Comparison of ENCODE assay signal across 1 cellular context in the genomic region with DNA sequence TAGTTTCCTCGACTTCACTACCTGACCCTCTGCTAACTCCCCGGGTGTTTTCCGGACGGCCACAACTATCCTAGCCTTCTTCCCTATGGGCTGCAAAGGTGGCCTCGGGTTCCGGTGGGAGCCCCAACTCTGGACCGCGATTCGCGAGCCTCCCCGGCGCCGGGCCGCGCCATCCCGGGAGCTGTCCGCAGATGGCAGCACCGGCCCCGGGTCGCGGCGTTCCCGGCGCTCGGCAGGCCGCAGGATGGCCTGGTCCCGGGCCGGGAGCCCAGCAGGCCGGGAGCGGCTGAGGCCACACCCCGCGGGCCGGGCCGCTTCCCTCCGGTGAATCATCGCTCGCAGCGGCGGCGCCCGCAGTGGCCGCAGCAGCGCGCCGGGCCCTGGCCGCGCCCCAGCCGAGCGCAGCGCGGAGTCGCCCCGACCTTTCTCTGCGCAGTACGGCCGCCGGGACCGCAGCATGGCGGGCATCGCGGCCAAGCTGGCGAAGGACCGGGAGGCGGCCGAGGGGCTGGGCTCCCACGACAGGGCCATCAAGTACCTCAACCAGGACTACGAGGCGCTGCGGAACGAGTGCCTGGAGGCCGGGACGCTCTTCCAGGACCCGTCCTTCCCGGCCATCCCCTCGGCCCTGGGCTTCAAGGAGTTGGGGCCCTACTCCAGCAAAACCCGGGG.
TF ChIP-seq lines count a peak whose summit lies in the region.

A gene (plus strand): TSS at position 356 of the 672 bp plus-strand sequence. CDS start 102 bp downstream, at position 458.

TF ChIP-seq in K562, 482 proteins besides CTCF, POLR2A, EP300 and RAD21 (continued from another document and continues in another):
- TF ChIP-seq NONO (IDR thresholded peaks at IDR 0.05; ENCODE audit: low read depth in 2 of 2, low read length in 1 of 2) = peak; percentile 89 to 94
- TF ChIP-seq, protein P1, sequence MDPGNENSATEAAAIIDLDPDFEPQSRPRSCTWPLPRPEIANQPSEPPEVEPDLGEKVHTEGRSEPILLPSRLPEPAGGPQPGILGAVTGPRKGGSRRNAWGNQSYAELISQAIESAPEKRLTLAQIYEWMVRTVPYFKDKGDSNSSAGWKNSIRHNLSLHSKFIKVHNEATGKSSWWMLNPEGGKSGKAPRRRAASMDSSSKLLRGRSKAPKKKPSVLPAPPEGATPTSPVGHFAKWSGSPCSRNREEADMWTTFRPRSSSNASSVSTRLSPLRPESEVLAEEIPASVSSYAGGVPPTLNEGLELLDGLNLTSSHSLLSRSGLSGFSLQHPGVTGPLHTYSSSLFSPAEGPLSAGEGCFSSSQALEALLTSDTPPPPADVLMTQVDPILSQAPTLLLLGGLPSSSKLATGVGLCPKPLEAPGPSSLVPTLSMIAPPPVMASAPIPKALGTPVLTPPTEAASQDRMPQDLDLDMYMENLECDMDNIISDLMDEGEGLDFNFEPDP (CRISPR knock-in tag; IDR thresholded peaks at IDR 0.05) = no peak
- TF ChIP-seq, protein P2, sequence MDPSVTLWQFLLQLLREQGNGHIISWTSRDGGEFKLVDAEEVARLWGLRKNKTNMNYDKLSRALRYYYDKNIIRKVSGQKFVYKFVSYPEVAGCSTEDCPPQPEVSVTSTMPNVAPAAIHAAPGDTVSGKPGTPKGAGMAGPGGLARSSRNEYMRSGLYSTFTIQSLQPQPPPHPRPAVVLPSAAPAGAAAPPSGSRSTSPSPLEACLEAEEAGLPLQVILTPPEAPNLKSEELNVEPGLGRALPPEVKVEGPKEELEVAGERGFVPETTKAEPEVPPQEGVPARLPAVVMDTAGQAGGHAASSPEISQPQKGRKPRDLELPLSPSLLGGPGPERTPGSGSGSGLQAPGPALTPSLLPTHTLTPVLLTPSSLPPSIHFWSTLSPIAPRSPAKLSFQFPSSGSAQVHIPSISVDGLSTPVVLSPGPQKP (CRISPR knock-in tag; IDR thresholded peaks at IDR 0.05) = no peak
- TF ChIP-seq SREBF2 (CRISPR knock-in tag; IDR thresholded peaks at IDR 0.05) = no peak
- TF ChIP-seq, protein P3, sequence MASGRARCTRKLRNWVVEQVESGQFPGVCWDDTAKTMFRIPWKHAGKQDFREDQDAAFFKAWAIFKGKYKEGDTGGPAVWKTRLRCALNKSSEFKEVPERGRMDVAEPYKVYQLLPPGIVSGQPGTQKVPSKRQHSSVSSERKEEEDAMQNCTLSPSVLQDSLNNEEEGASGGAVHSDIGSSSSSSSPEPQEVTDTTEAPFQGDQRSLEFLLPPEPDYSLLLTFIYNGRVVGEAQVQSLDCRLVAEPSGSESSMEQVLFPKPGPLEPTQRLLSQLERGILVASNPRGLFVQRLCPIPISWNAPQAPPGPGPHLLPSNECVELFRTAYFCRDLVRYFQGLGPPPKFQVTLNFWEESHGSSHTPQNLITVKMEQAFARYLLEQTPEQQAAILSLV (tag; IDR thresholded peaks at IDR 0.05) = no peak
- no peak for TF ChIP-seq PHF21A (IDR thresholded peaks at IDR 0.05; ENCODE audit: borderline replicate concordance, low read depth)
- TF ChIP-seq HNRNPL (IDR thresholded peaks at IDR 0.05; ENCODE audit: low read depth, low read length) = peak; percentile 44; the same call in 1 of the 2 replicates
- peak; percentile 7; the same call in 1 of the 2 replicates for TF ChIP-seq SMARCA5 (IDR thresholded peaks at IDR 0.05)
- TF ChIP-seq DDX20 (tag; IDR thresholded peaks at IDR 0.05; ENCODE audit: low read depth) = no peak
- TF ChIP-seq, protein P4, sequence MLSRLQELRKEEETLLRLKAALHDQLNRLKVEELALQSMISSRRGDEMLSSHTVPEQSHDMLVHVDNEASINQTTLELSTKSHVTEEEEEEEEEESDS (CRISPR knock-in tag; IDR thresholded peaks at IDR 0.05) = no peak
- no peak for TF ChIP-seq ZNF184 (CRISPR knock-in tag; IDR thresholded peaks at IDR 0.05)
- TF ChIP-seq TAF1 (IDR thresholded peaks at IDR 0.05; ENCODE audit: control insufficient read depth, extremely low read depth, insufficient read depth, low read length, severe bottlenecking) = peak; percentile 81
- TF ChIP-seq SUPT5H (IDR thresholded peaks at IDR 0.05) = peak; percentile 65
- peak; percentile 14; the same call in 1 of the 2 replicates for TF ChIP-seq HCFC1 (IDR thresholded peaks at IDR 0.05; ENCODE audit: low read depth, low read length)
- TF ChIP-seq, protein P5, sequence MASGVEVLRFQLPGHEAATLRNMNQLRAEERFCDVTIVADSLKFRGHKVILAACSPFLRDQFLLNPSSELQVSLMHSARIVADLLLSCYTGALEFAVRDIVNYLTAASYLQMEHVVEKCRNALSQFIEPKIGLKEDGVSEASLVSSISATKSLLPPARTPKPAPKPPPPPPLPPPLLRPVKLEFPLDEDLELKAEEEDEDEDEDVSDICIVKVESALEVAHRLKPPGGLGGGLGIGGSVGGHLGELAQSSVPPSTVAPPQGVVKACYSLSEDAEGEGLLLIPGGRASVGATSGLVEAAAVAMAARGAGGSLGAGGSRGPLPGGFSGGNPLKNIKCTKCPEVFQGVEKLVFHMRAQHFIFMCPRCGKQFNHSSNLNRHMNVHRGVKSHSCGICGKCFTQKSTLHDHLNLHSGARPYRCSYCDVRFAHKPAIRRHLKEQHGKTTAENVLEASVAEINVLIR (CRISPR knock-in tag; IDR thresholded peaks at IDR 0.05) = no peak
- TF ChIP-seq ILF3 (IDR thresholded peaks at IDR 0.05; ENCODE audit: borderline replicate concordance) = peak; percentile 88; the same call in 1 of the 2 replicates
- no peak for TF ChIP-seq ARHGAP35 (IDR thresholded peaks at IDR 0.05; ENCODE audit: partially characterized antibody)
- TF ChIP-seq TAL1 (IDR thresholded peaks at IDR 0.05) = no peak
- no peak for TF ChIP-seq NFATC3 (IDR thresholded peaks at IDR 0.05)
- TF ChIP-seq KLF1 (tag; IDR thresholded peaks at IDR 0.05) = peak; percentile 73; the same call in 1 of the 2 replicates
- no peak for TF ChIP-seq ZNF764 (CRISPR knock-in tag; IDR thresholded peaks at IDR 0.05; ENCODE audit: low read depth)
- no peak for TF ChIP-seq LARP7 (IDR thresholded peaks at IDR 0.05)
- peak; percentile 97 for TF ChIP-seq CCNT2 (IDR thresholded peaks at IDR 0.05; ENCODE audit: borderline replicate concordance, extremely low read depth, insufficient read length, low read depth, low read length)
- TF ChIP-seq GTF2E2 (tag; IDR thresholded peaks at IDR 0.05) = peak; percentile 71
- TF ChIP-seq RBM34 (IDR thresholded peaks at IDR 0.05; ENCODE audit: borderline replicate concordance, insufficient read depth, low read length) = no peak
- no peak for TF ChIP-seq POLR3A (IDR thresholded peaks at IDR 0.05; ENCODE audit: borderline replicate concordance, extremely low read depth, insufficient read depth, insufficient read length)
- TF ChIP-seq, protein P6, sequence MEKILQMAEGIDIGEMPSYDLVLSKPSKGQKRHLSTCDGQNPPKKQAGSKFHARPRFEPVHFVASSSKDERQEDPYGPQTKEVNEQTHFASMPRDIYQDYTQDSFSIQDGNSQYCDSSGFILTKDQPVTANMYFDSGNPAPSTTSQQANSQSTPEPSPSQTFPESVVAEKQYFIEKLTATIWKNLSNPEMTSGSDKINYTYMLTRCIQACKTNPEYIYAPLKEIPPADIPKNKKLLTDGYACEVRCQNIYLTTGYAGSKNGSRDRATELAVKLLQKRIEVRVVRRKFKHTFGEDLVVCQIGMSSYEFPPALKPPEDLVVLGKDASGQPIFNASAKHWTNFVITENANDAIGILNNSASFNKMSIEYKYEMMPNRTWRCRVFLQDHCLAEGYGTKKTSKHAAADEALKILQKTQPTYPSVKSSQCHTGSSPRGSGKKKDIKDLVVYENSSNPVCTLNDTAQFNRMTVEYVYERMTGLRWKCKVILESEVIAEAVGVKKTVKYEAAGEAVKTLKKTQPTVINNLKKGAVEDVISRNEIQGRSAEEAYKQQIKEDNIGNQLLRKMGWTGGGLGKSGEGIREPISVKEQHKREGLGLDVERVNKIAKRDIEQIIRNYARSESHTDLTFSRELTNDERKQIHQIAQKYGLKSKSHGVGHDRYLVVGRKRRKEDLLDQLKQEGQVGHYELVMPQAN (IDR thresholded peaks at IDR 0.05; ENCODE audit: borderline replicate concordance) = peak; percentile 18; the same call in 1 of the 2 replicates
- TF ChIP-seq TBL1XR1 (IDR thresholded peaks at IDR 0.05; ENCODE audit: low read length in 2 of 2) = peak in 1 of 2 experiments; percentile 18; a peak in 1 of 4 replicates
- TF ChIP-seq CBX8 (IDR thresholded peaks at IDR 0.05; ENCODE audit: borderline replicate concordance, extremely low read depth, low read depth, low read length, poor library complexity, severe bottlenecking) = no peak
- TF ChIP-seq SRSF3 (IDR thresholded peaks at IDR 0.05; ENCODE audit: insufficient read depth, low read length) = no peak
- no peak for TF ChIP-seq U2AF1 (optimal IDR thresholded peaks at IDR 0.05; ENCODE audit: low read depth, low read length)
- no peak for TF ChIP-seq PURB (CRISPR knock-in tag; IDR thresholded peaks at IDR 0.05; ENCODE audit: low read depth)
- TF ChIP-seq SMAD3 (CRISPR knock-in tag; conservative IDR thresholded peaks at IDR 0.05) = no peak
- TF ChIP-seq RCOR1 (IDR thresholded peaks at IDR 0.05; ENCODE audit: borderline replicate concordance in 1 of 2, low read depth in 2 of 2, low read length in 2 of 2) = peak in 1 of 2 experiments; percentile 77; a peak in 1 of 4 replicates
- TF ChIP-seq, protein P7, sequence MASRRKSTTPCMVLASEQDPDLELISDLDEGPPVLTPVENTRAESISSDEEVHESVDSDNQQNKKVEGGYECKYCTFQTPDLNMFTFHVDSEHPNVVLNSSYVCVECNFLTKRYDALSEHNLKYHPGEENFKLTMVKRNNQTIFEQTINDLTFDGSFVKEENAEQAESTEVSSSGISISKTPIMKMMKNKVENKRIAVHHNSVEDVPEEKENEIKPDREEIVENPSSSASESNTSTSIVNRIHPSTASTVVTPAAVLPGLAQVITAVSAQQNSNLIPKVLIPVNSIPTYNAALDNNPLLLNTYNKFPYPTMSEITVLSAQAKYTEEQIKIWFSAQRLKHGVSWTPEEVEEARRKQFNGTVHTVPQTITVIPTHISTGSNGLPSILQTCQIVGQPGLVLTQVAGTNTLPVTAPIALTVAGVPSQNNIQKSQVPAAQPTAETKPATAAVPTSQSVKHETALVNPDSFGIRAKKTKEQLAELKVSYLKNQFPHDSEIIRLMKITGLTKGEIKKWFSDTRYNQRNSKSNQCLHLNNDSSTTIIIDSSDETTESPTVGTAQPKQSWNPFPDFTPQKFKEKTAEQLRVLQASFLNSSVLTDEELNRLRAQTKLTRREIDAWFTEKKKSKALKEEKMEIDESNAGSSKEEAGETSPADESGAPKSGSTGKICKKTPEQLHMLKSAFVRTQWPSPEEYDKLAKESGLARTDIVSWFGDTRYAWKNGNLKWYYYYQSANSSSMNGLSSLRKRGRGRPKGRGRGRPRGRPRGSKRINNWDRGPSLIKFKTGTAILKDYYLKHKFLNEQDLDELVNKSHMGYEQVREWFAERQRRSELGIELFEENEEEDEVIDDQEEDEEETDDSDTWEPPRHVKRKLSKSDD (conservative IDR thresholded peaks at IDR 0.05; ENCODE audit: low read length) = 0 out of 2 replicates have a peak, but pooled peaks have one; percentile 58
- 0 out of 2 replicates have a peak, but pooled peaks have one; percentile 49 for TF ChIP-seq ZNF589 (CRISPR knock-in tag; IDR thresholded peaks at IDR 0.05; ENCODE audit: low read depth)
- no peak for TF ChIP-seq OTX1 (CRISPR knock-in tag; IDR thresholded peaks at IDR 0.05)
- peak; percentile 39 for TF ChIP-seq NEUROD1 (IDR thresholded peaks at IDR 0.05; ENCODE audit: borderline replicate concordance, low read depth, low read length, partially characterized antibody)
- TF ChIP-seq, protein P8, sequence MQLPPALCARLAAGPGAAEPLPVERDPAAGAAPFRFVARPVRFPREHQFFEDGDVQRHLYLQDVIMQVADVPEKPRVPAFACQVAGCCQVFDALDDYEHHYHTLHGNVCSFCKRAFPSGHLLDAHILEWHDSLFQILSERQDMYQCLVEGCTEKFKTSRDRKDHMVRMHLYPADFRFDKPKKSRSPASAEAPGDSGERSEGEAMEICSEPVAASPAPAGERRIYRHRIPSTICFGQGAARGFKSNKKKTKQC (CRISPR knock-in tag; IDR thresholded peaks at IDR 0.05) = peak; percentile 49; the same call in 1 of the 2 replicates
- TF ChIP-seq, protein P9, sequence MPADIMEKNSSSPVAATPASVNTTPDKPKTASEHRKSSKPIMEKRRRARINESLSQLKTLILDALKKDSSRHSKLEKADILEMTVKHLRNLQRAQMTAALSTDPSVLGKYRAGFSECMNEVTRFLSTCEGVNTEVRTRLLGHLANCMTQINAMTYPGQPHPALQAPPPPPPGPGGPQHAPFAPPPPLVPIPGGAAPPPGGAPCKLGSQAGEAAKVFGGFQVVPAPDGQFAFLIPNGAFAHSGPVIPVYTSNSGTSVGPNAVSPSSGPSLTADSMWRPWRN (IDR thresholded peaks at IDR 0.05; ENCODE audit: low read depth) = no peak
- TF ChIP-seq HDAC6 (IDR thresholded peaks at IDR 0.05; ENCODE audit: low read depth, low read length) = 0 out of 2 replicates have a peak, but pooled peaks have one; percentile 32
- TF ChIP-seq, protein P10, sequence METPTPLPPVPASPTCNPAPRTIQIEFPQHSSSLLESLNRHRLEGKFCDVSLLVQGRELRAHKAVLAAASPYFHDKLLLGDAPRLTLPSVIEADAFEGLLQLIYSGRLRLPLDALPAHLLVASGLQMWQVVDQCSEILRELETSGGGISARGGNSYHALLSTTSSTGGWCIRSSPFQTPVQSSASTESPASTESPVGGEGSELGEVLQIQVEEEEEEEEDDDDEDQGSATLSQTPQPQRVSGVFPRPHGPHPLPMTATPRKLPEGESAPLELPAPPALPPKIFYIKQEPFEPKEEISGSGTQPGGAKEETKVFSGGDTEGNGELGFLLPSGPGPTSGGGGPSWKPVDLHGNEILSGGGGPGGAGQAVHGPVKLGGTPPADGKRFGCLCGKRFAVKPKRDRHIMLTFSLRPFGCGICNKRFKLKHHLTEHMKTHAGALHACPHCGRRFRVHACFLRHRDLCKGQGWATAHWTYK (CRISPR knock-in tag; IDR thresholded peaks at IDR 0.05) = peak; percentile 78
- TF ChIP-seq, protein P11, sequence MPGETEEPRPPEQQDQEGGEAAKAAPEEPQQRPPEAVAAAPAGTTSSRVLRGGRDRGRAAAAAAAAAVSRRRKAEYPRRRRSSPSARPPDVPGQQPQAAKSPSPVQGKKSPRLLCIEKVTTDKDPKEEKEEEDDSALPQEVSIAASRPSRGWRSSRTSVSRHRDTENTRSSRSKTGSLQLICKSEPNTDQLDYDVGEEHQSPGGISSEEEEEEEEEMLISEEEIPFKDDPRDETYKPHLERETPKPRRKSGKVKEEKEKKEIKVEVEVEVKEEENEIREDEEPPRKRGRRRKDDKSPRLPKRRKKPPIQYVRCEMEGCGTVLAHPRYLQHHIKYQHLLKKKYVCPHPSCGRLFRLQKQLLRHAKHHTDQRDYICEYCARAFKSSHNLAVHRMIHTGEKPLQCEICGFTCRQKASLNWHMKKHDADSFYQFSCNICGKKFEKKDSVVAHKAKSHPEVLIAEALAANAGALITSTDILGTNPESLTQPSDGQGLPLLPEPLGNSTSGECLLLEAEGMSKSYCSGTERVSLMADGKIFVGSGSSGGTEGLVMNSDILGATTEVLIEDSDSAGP (CRISPR knock-in tag; IDR thresholded peaks at IDR 0.05) = no peak
- no peak for TF ChIP-seq HMG20B (CRISPR knock-in tag; IDR thresholded peaks at IDR 0.05)
- TF ChIP-seq RAD51 (IDR thresholded peaks at IDR 0.05; ENCODE audit: borderline replicate concordance, low read depth) = no peak
- TF ChIP-seq ZBED1 (IDR thresholded peaks at IDR 0.05) = no peak
- TF ChIP-seq, protein P12, sequence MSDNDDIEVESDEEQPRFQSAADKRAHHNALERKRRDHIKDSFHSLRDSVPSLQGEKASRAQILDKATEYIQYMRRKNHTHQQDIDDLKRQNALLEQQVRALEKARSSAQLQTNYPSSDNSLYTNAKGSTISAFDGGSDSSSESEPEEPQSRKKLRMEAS (CRISPR knock-in tag; IDR thresholded peaks at IDR 0.05) = no peak; the same call in none of the 2 replicates
- TF ChIP-seq NRF1 (conservative IDR thresholded peaks at IDR 0.05 in 1 of 2, IDR thresholded peaks at IDR 0.05 in 1 of 2) = peak; percentile 71 to 78; a peak in 2 of 4 replicates
- TF ChIP-seq KLF13 (tag; IDR thresholded peaks at IDR 0.05; ENCODE audit: borderline replicate concordance, low read depth) = no peak; the same call in 1 of the 2 replicates
